In genomic region chr2:17815466-17816184, GRCh38 we compare ENCODE assay signal across 12 cellular contexts. TPM values are rescaled to one million over a fixed set of nuclear protein-coding genes. Genes with fewer than 3 reads are reported as not detected.
A peak's percentile ranks its signal among the peaks of the same experiment; 100 is the strongest.
DNase-seq lines count a peak whose midpoint lies in the region; ATAC-seq, FAIRE-seq and TF ChIP-seq lines count a peak whose summit lies in the region.
"Had no signal": no experiment of that assay in that cellular context is flagged by ENCODE, and none has a peak within 500 bp of the region (broad histone marks: within the 10 kb centered on the region; RNA-seq: fewer than 3 reads in every experiment).

No MANE protein-coding gene starts in this region.

- H3K4me3 Mint-ChIP-seq in astrocyte (ENCODE audit: unreplicated experiment) = no peak overlapping the region

- H4K20me1 ChIP-seq in astrocyte (ENCODE audit: insufficient read depth, low read length) = no peaks in the 10 kb centered on the region

- H3K27me3 ChIP-seq in astrocyte (ENCODE audit: insufficient read depth, low read length) (no peaks in the 10 kb centered on the region), neuronal stem cell (ENCODE audit: control insufficient read depth in 3 of 3, insufficient read depth in 3 of 3, low read depth in 1 of 3, low read length in 3 of 3) (peaks cover 0 to 2% (median 0%) of the 10 kb centered on the region in 3 experiments), vagina (no peaks in the 10 kb centered on the region)

- H3K9ac ChIP-seq in astrocyte (ENCODE audit: low read length) = no peak overlapping the region
- H3K9ac ChIP-seq in neuronal stem cell (ENCODE audit: low read depth, low read length, poor library complexity) = no peak overlapping the region

- peak overlapping the region; percentile 27 for H2BK120ac ChIP-seq in neuronal stem cell (ENCODE audit: low read depth, low read length)

- H3K4me1 Mint-ChIP-seq in astrocyte (ENCODE audit: low read depth, unreplicated experiment) = peaks cover 27% of the 10 kb centered on the region

- TF ChIP-seq POLR2A in vagina (IDR thresholded peaks at IDR 0.05) = no peak

- no peak overlapping the region for H4K8ac ChIP-seq in neuronal stem cell (ENCODE audit: low read depth, low read length)

- no peaks in the 10 kb centered on the region for H3K27me3 Mint-ChIP-seq in astrocyte (ENCODE audit: low read depth, unreplicated experiment)

- no peak overlapping the region for H2BK15ac ChIP-seq in neuronal stem cell (ENCODE audit: low read length)

- no peaks in the 10 kb centered on the region for H3K9me3 Mint-ChIP-seq in astrocyte (ENCODE audit: unreplicated experiment)

- no peak overlapping the region for H3K27ac ChIP-seq in astrocyte (ENCODE audit: low read depth, low read length)
- H3K27ac ChIP-seq in neuronal stem cell (replicated peaks; ENCODE audit: low read length) = peak overlapping the region; percentile 45
- H3K27ac ChIP-seq in vagina = no peak overlapping the region

- TF ChIP-seq CTCF in astrocyte (IDR thresholded peaks at IDR 0.05; ENCODE audit: insufficient read depth, low read depth, low read length) (no peak), vagina (IDR thresholded peaks at IDR 0.05) (no peak)

- DNase-seq in astrocyte (ENCODE audit: low read depth) (no peak), neuronal stem cell (ENCODE audit: low spot score) (no peak), germinal center (ENCODE audit: low spot score) (no peak), midbrain (lab: John Stamatoyannopoulos, UW) (no peak), vagina (ENCODE audit: extremely low spot score in 2 of 2) (no peak)
- DNase-seq: DMS153, NCI-H1092 treated with DMSO at 0.1 percent for 48 hours, OCI-M1 had no signal

- no peak overlapping the region for H2BK5ac ChIP-seq in neuronal stem cell (ENCODE audit: low read length)

- peaks cover 3% of the 10 kb centered on the region for H3K4me1 ChIP-seq in astrocyte (ENCODE audit: insufficient read depth, low read length)
- peaks cover 5 to 18% of the 10 kb centered on the region in 2 donors for H3K4me1 ChIP-seq in neuronal stem cell (ENCODE audit: control insufficient read depth in 2 of 2, insufficient read depth in 1 of 2, low read depth in 1 of 2, low read length in 2 of 2)
- H3K4me1 ChIP-seq in vagina = peaks cover 25% of the 10 kb centered on the region

- H3K9me3 ChIP-seq in astrocyte (ENCODE audit: insufficient read depth, low read depth, low read length) (no peaks in the 10 kb centered on the region), neuronal stem cell (replicated peaks in 1 of 2; ENCODE audit: control insufficient read depth in 2 of 2, insufficient read depth in 1 of 2, low read depth in 1 of 2, low read length in 2 of 2) (no peaks in the 10 kb centered on the region), vagina (no peaks in the 10 kb centered on the region)

- no peak overlapping the region for H3K4me2 ChIP-seq in astrocyte (ENCODE audit: low read length)
- H3K4me2 ChIP-seq in neuronal stem cell (ENCODE audit: insufficient read depth, low read length, poor library complexity, severe bottlenecking) = no peak overlapping the region

- no peak overlapping the region for H2AK5ac ChIP-seq in neuronal stem cell (ENCODE audit: low read depth, low read length)

- H3K14ac ChIP-seq in neuronal stem cell (ENCODE audit: low read length) = no peak overlapping the region

- H3K27ac Mint-ChIP-seq in astrocyte (ENCODE audit: unreplicated experiment) = peak overlapping the region; percentile 73

- H3K36me3 Mint-ChIP-seq in astrocyte (ENCODE audit: low read depth, unreplicated experiment) = no peaks in the 10 kb centered on the region

- intact Hi-C loops in vagina (cut with DNase I) = no loop called here

- H4K91ac ChIP-seq in neuronal stem cell (ENCODE audit: low read depth, low read length, poor library complexity) = no peak overlapping the region

- no peak overlapping the region for H3K4me3 ChIP-seq in astrocyte (ENCODE audit: insufficient read depth, low read depth, low read length)
- no peak overlapping the region for H3K4me3 ChIP-seq in neuronal stem cell (ENCODE audit: low read length in 2 of 2)
- no peak overlapping the region for H3K4me3 ChIP-seq in vagina

- ATAC-seq in GM19035 (IDR thresholded peaks at IDR 0.05; ENCODE audit: unreplicated experiment) (peak; percentile 30), HG02852 (IDR thresholded peaks at IDR 0.05; ENCODE audit: unreplicated experiment) (peak; percentile 32), HG03135 (IDR thresholded peaks at IDR 0.05; ENCODE audit: unreplicated experiment) (no peak)

- H3K36me3 ChIP-seq in astrocyte (ENCODE audit: insufficient read depth, low read length) = no peaks in the 10 kb centered on the region
- no peaks in the 10 kb centered on the region for H3K36me3 ChIP-seq in neuronal stem cell (replicated peaks in 1 of 2; ENCODE audit: control insufficient read depth in 2 of 2, insufficient read depth in 2 of 2, low read length in 2 of 2)
- H3K36me3 ChIP-seq in vagina = no peaks in the 10 kb centered on the region

- H3K23ac ChIP-seq in neuronal stem cell (ENCODE audit: low read depth, low read length, poor library complexity) = no peak overlapping the region

- H2BK12ac ChIP-seq in neuronal stem cell (ENCODE audit: low read length) = no peak overlapping the region

- no peak overlapping the region for H3K4ac ChIP-seq in neuronal stem cell (ENCODE audit: low read length)

- WGBS in neuronal stem cell (ENCODE audit: extremely low coverage in 2 of 2, insufficient read length in 2 of 2, insufficient replicate concordance in 1 of 2), 2 donors = no CpG with 5 or more reads among the region's 8 CpGs

- H2AFZ ChIP-seq in astrocyte (ENCODE audit: low read depth, low read length) (peak overlapping the region; percentile 32), neuronal stem cell (ENCODE audit: low read length) (peak overlapping the region; percentile 64)

- H3K79me2 ChIP-seq in astrocyte (ENCODE audit: insufficient read depth, low read length) = no peaks in the 10 kb centered on the region

- H3K18ac ChIP-seq in neuronal stem cell (ENCODE audit: low read length) = peak overlapping the region; percentile 40

- no peak for FAIRE-seq in astrocyte (lab: Jason Lieb, UNC)

- no peaks in the 10 kb centered on the region for H3K79me1 ChIP-seq in neuronal stem cell (ENCODE audit: low read depth, low read length)

RNA-seq across cellular contexts. Expression of gene MSGN1, which starts 0.6 kb away (rescaled TPM):
- total RNA-seq in astrocyte (not detected in 2 replicates), vagina (not detected)
- 0.20 TPM for polyA plus RNA-seq in neuronal stem cell (2013, experiment 1 of 2)
- 0.07 TPM for polyA plus RNA-seq in neuronal stem cell (2013, experiment 2 of 2)
- total RNA-seq: glomerular endothelial cell had no signal
